In the genomic region with DNA sequence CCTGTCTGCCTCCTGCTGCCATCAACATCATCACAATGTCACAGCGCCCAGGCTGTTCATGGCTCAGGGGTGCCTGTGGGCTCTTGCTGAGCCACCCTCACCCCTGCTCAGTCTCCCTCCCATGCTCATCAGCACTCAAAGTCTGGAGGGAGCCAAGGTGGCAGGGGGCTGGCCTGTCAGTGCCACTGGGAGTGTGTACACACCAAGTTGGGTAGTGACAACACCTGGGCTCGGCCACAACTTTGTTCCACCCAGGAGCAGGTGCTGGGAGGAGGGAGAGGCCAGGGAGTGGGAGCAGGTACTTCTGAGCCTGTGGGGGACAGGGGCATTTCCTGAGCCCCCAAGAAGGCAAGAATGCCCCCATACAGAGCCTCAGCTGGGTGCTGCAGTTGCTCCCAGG, we compare ENCODE assay signal across 23 cellular contexts.
"Had no signal": no experiment of that assay in that cellular context is flagged by ENCODE, and none has a peak within 500 bp of the region (broad histone marks: within the 10 kb centered on the region; RNA-seq: fewer than 3 reads in every experiment).

No MANE protein-coding gene starts in this region.

- H3K27ac Mint-ChIP-seq: memory B cell had no signal

- H3K9me3 ChIP-seq: esophagus muscularis mucosa, gastrocnemius medialis, heart right ventricle, lower lobe of right lung had no signal

- FAIRE-seq: colon, endothelial cell of umbilical vein, islet of Langerhans, keratinocyte had no signal

- H3K36me3 ChIP-seq: esophagus muscularis mucosa, gastrocnemius medialis, heart right ventricle, left lung, lower lobe of right lung had no signal

- H3K4me3 Mint-ChIP-seq: memory B cell had no signal

- H3K4me1 Mint-ChIP-seq: memory B cell had no signal

- ATAC-seq: gastrocnemius medialis, left cardiac atrium, left lung, left ventricle myocardium superior had no signal

- H3K27me3 ChIP-seq: esophagus muscularis mucosa, gastrocnemius medialis, heart right ventricle, left lung had no signal

- DNase-seq: central memory CD4-positive, alpha-beta T cell; dermis blood vessel endothelial cell; dorsolateral prefrontal cortex; effector CD4-positive, alpha-beta T cell; effector memory CD4-positive, alpha-beta T cell; foreskin melanocyte; gastrocnemius medialis; glutamatergic neuron; head of caudate nucleus; heart right ventricle; hippocampal formation; left cardiac atrium; left ventricle myocardium superior; lower lobe of right lung; midbrain had no signal

- H3K27ac ChIP-seq: coronary artery, dorsolateral prefrontal cortex, esophagus muscularis mucosa, gastrocnemius medialis, heart right ventricle, left lung, lower lobe of right lung had no signal

- H3K27me3 Mint-ChIP-seq: memory B cell had no signal

- H3K36me3 Mint-ChIP-seq: memory B cell had no signal

- H3K4me3 ChIP-seq: coronary artery, dorsolateral prefrontal cortex, esophagus muscularis mucosa, gastrocnemius medialis, heart right ventricle, left lung, lower lobe of right lung had no signal

- H3K4me1 ChIP-seq: esophagus muscularis mucosa, gastrocnemius medialis, left lung, lower lobe of right lung had no signal
